26 cellular contexts compared by ENCODE assay signal in the genomic region with DNA sequence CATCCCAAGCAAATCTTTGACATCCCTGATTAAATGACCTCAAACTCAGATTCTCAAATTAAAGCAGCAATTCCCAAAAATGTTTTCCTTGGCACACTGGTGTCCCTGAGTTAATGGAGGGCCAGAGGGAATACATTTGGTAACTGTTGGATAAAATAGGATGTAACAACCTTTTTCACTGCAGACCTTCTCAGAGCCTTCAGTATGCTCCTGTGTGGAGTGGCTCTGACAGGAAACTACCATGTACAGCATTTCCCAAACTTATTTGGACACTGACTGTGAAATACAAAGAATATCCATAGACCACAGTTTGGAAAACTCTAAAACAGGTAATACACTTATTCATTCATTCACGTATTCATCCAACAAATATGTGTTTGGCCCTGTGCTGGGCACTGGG.
"Had no signal": no experiment of that assay in that cellular context is flagged by ENCODE, and none has a peak within 500 bp of the region (broad histone marks: within the 10 kb centered on the region; RNA-seq: fewer than 3 reads in every experiment).

No MANE protein-coding gene starts in this region.

- H3K36me3 Mint-ChIP-seq: immature natural killer cell; memory B cell; mesothelial cell of epicardium; naive B cell; naive thymus-derived CD8-positive, alpha-beta T cell had no signal

- H3K4me3 Mint-ChIP-seq: immature natural killer cell; memory B cell; mesothelial cell of epicardium; naive B cell; naive thymus-derived CD8-positive, alpha-beta T cell had no signal

- H2AFZ ChIP-seq: hepatocyte had no signal

- H3K4me2 ChIP-seq: hepatocyte had no signal

- H3K36me3 ChIP-seq: esophagus muscularis mucosa, gastroesophageal sphincter, heart left ventricle, left lung, lower lobe of right lung had no signal

- ATAC-seq: foreskin keratinocyte; gastroesophageal sphincter; heart left ventricle; left cardiac atrium; left lung; left ventricle myocardium superior; lower lobe of right lung; mucosa of descending colon; naive thymus-derived CD8-positive, alpha-beta T cell had no signal

- H3K9me3 Mint-ChIP-seq: immature natural killer cell; memory B cell; mesothelial cell of epicardium; naive thymus-derived CD8-positive, alpha-beta T cell had no signal

- H3K4me1 Mint-ChIP-seq: immature natural killer cell; memory B cell; mesothelial cell of epicardium; naive B cell; naive thymus-derived CD8-positive, alpha-beta T cell had no signal

- H3K79me2 ChIP-seq: hepatocyte had no signal

- H3K27ac ChIP-seq: coronary artery, dorsolateral prefrontal cortex, esophagus muscularis mucosa, foreskin keratinocyte, gastroesophageal sphincter, heart left ventricle, hepatocyte, left lung, lower lobe of right lung had no signal

- H3K9me3 ChIP-seq: esophagus muscularis mucosa, gastroesophageal sphincter, heart left ventricle, left lung, lower lobe of right lung, mucosa of descending colon had no signal

- FAIRE-seq: colon, endothelial cell of umbilical vein, frontal cortex had no signal

- H3K4me1 ChIP-seq: esophagus muscularis mucosa, gastroesophageal sphincter had no signal

- H3K27ac Mint-ChIP-seq: immature natural killer cell; memory B cell; mesothelial cell of epicardium; naive B cell; naive thymus-derived CD8-positive, alpha-beta T cell had no signal

- H3K4me3 ChIP-seq: coronary artery, dorsolateral prefrontal cortex, esophagus muscularis mucosa, gastroesophageal sphincter, heart left ventricle, hepatocyte, left lung, lower lobe of right lung, mucosa of descending colon had no signal

- H3K27me3 ChIP-seq: dorsolateral prefrontal cortex, esophagus muscularis mucosa, foreskin keratinocyte, gastroesophageal sphincter, heart left ventricle, hepatocyte, left lung had no signal

- DNase-seq: dermis blood vessel endothelial cell; effector CD4-positive, alpha-beta T cell; effector memory CD4-positive, alpha-beta T cell; foreskin keratinocyte; heart left ventricle; hypothalamus; immature natural killer cell; islet precursor cell; left cardiac atrium; left lung; left ventricle myocardium superior; mesendoderm; mucosa of descending colon; naive B cell; naive thymus-derived CD8-positive, alpha-beta T cell had no signal
